In genomic region chr12:93134175-93134574, GRCh38 we compare ENCODE assay signal across 15 cellular contexts.
DNase-seq lines count a peak whose midpoint lies in the region; ATAC-seq and TF ChIP-seq lines count a peak whose summit lies in the region.
"Had no signal": no experiment of that assay in that cellular context is flagged by ENCODE, and none has a peak within 500 bp of the region (broad histone marks: within the 10 kb centered on the region; RNA-seq: fewer than 3 reads in every experiment).

No MANE protein-coding gene starts in this region.

- no peak overlapping the region for H3K4me2 ChIP-seq in OCI-LY7 (ENCODE audit: low read length)

- no peak overlapping the region for H3K27ac ChIP-seq in OCI-LY7 (ENCODE audit: low read depth, low read length, poor library complexity, severe bottlenecking)
- peak overlapping the region; percentile 74 to 96 (median 95) for H3K27ac ChIP-seq in right lobe of liver
- peak overlapping the region; percentile 74 to 83 for H3K27ac ChIP-seq in prostate gland
- no peak overlapping the region for H3K27ac ChIP-seq in tibial nerve
- H3K27ac ChIP-seq: RWPE1 had no signal

- 100% methylated on average over 1 of the region's 5 CpGs for WGBS in right lobe of liver (ENCODE audit: insufficient coverage, low coverage, low lambda C conversion rate, missing lambda C conversion rate)
- 54% methylated on average over 5 of the region's 5 CpGs for WGBS in prostate gland
- 93 to 97% methylated on average over 5 of the region's 5 CpGs for WGBS in tibial nerve, 2 donors

- no peak for TF ChIP-seq POLR2A in right lobe of liver (IDR thresholded peaks at IDR 0.05)
- TF ChIP-seq POLR2A in prostate gland (IDR thresholded peaks at IDR 0.05), result no peak
- TF ChIP-seq POLR2A in tibial nerve (IDR thresholded peaks at IDR 0.05), result no peak

- no peak for TF ChIP-seq EP300 in tibial nerve (IDR thresholded peaks at IDR 0.05)

- no peaks in the 10 kb centered on the region for H3K36me3 ChIP-seq in OCI-LY7 (ENCODE audit: insufficient read depth, low read length)
- no peaks in the 10 kb centered on the region for H3K36me3 ChIP-seq in right lobe of liver
- H3K36me3 ChIP-seq in prostate gland, result no peaks in the 10 kb centered on the region
- H3K36me3 ChIP-seq in tibial nerve, result no peaks in the 10 kb centered on the region
- H3K36me3 ChIP-seq: BE2C had no signal

- POLR2A ChIA-PET in OCI-LY7 (lab: Charles Lee), result interaction anchor here (1.9 kb wide), 1 partner anchor 10 kb away, joined by 5 read pairs; no protein-coding TSS in a partner anchor

- ATAC-seq in right lobe of liver, result peak in 1 of 4 donors; percentile 2

- DNase-seq in CD14-positive monocyte (ENCODE audit: low spot score) (no peak), OCI-LY7 (ENCODE audit: low spot score) (no peak), right lobe of liver (no peak), prostate gland (ENCODE audit: low spot score) (no peak), tibial nerve (ENCODE audit: low spot score in 2 of 2) (no peak)
- no peak for DNase-seq in stimulated activated CD4-positive, alpha-beta T cell treated with anti-CD3 and anti-CD28 coated beads, Interleukin-4, amount 100 ng/mL, for 4 hours
- no peak for DNase-seq in activated CD4-positive, alpha-beta T cell treated with anti-CD3 and anti-CD28 coated beads, Interleukin-2, amount 50 U/mL, for 4 hours
- DNase-seq: BE2C; CD8-positive, alpha-beta memory T cell; GF-D8; NCI-H1417; NCI-H187 treated with DMSO at 0.1 percent for 48 hours; NCI-H345; NCI-H526 had no signal

- H3K9me3 Mint-ChIP-seq in CD14-positive monocyte, result peaks cover 0 to 3% (median 0%) of the 10 kb centered on the region in 7 donors
- H3K9me3 Mint-ChIP-seq: CD8-positive, alpha-beta memory T cell had no signal

- H3K4me3 ChIP-seq in OCI-LY7 (ENCODE audit: low read depth, low read length, poor library complexity, severe bottlenecking), result no peak overlapping the region
- no peak overlapping the region for H3K4me3 ChIP-seq in right lobe of liver
- no peak overlapping the region for H3K4me3 ChIP-seq in prostate gland
- no peak overlapping the region for H3K4me3 ChIP-seq in tibial nerve

- H3K9me3 ChIP-seq in OCI-LY7 (ENCODE audit: low read length) (no peaks in the 10 kb centered on the region), right lobe of liver (no peaks in the 10 kb centered on the region), prostate gland (no peaks in the 10 kb centered on the region), tibial nerve (no peaks in the 10 kb centered on the region)
- H3K9me3 ChIP-seq: BE2C had no signal

- no peaks in the 10 kb centered on the region for H3K9me2 ChIP-seq in OCI-LY7 (ENCODE audit: insufficient read depth, low read length)

- H3K27me3 ChIP-seq in right lobe of liver (no peaks in the 10 kb centered on the region), prostate gland (replicated peaks; ENCODE audit: insufficient read depth) (no peaks in the 10 kb centered on the region), tibial nerve (no peaks in the 10 kb centered on the region)
- H3K27me3 ChIP-seq: BE2C had no signal

- no TSS peak for BruUV-seq in OCI-LY7 (replicated peaks; lab: Mats Ljungman, UMichigan)

- H2AFZ ChIP-seq in OCI-LY7 (ENCODE audit: low read length), result 0 out of 2 replicates have a peak overlapping the region, but pooled peaks have one; percentile 36

- no peaks in the 10 kb centered on the region for H3K79me2 ChIP-seq in OCI-LY7 (ENCODE audit: insufficient read depth, low read depth, low read length)

- H3K36me3 Mint-ChIP-seq in CD14-positive monocyte, result peaks cover 3 to 5% of the 10 kb centered on the region in 2 donors
- H3K36me3 Mint-ChIP-seq: CD8-positive, alpha-beta memory T cell had no signal

- intact Hi-C loops in CD14-positive monocyte (cut with micrococcal nuclease) (no loop called here), OCI-LY7 (cut with micrococcal nuclease; ENCODE audit: unreplicated experiment) (no loop called here), right lobe of liver (cut with DNase I) (no loop called here), prostate gland (cut with DNase I) (no loop called here)

- H3K4me1 ChIP-seq in OCI-LY7 (ENCODE audit: insufficient read depth, low read length, poor library complexity, severe bottlenecking), result no peaks in the 10 kb centered on the region
- peaks cover 0 to 42% (median 21%) of the 10 kb centered on the region in 4 donors for H3K4me1 ChIP-seq in right lobe of liver
- H3K4me1 ChIP-seq in prostate gland (replicated peaks), result peaks cover 11% of the 10 kb centered on the region
- peaks cover 0 to 15% (median 0%) of the 10 kb centered on the region in 4 donors for H3K4me1 ChIP-seq in tibial nerve

- H3K4me3 Mint-ChIP-seq in CD14-positive monocyte, result no peak overlapping the region
- H3K4me3 Mint-ChIP-seq: CD8-positive, alpha-beta memory T cell had no signal

- no peaks in the 10 kb centered on the region for H3K27me3 Mint-ChIP-seq in CD14-positive monocyte (ENCODE audit: low read depth in 3 of 3)
- H3K27me3 Mint-ChIP-seq: CD8-positive, alpha-beta memory T cell had no signal

- CTCF ChIA-PET in OCI-LY7 (lab: Charles Lee; ENCODE audit: unreplicated experiment), result no interaction called here

- H4K20me1 ChIP-seq in OCI-LY7 (ENCODE audit: insufficient read depth, low read length), result no peaks in the 10 kb centered on the region

- TF ChIP-seq CTCF in CD14-positive monocyte (IDR thresholded peaks at IDR 0.05) (no peak), OCI-LY7 (conservative IDR thresholded peaks at IDR 0.05; ENCODE audit: low read length) (no peak), right lobe of liver (IDR thresholded peaks at IDR 0.05) (no peak), prostate gland (IDR thresholded peaks at IDR 0.05) (no peak), tibial nerve (IDR thresholded peaks at IDR 0.05) (no peak)

- H3K27ac Mint-ChIP-seq in CD14-positive monocyte, result peak overlapping the region; percentile 92 to 98 (median 94)

- peaks cover 70% of the 10 kb centered on the region for H3K4me1 Mint-ChIP-seq in CD14-positive monocyte

Comparison
In these comparisons a context has a peak if more than half of its experiments do, and no peak if none do; other contexts are left out.
1. H3K27ac ChIP-seq: peak in right lobe of liver (3 of 3) and prostate gland (2 of 2); none in OCI-LY7 (single experiment) and tibial nerve (0 of 4).